ENCODE assay signal across 16 cellular contexts in the genomic region with DNA sequence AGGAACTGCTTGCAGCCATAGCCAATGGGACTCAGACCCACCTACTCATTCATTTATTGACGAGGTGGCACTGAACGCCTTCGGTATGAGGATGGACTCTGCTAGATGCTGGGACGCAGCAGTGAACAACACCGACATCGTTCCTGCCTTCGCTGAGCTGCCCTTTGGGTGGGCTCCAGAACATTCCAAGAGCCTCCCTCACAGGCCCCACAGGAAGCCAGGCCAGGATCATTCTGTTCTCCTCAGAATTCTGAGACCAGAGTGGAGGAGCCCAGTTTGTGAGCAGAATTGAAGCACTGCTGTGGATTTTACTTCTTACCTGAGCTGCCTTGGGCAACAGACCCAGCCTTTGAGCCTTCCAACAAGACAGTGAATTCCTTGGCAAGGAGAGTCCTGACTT.
DNase-seq lines count a peak whose midpoint lies in the region; ATAC-seq and TF ChIP-seq lines count a peak whose summit lies in the region.
"Had no signal": no experiment of that assay in that cellular context is flagged by ENCODE, and none has a peak within 500 bp of the region (broad histone marks: within the 10 kb centered on the region; RNA-seq: fewer than 3 reads in every experiment).

No MANE protein-coding gene starts in this region.

- no peak overlapping the region for H3K4me3 Mint-ChIP-seq in activated CD4-positive, alpha-beta T cell treated with anti-CD3 and anti-CD28 coated beads for 36 hours
- H3K4me3 Mint-ChIP-seq: CD14-positive monocyte had no signal

- POLR2A ChIA-PET in activated CD4-positive, alpha-beta T cell treated with anti-CD3 and anti-CD28 coated beads for 36 hours (lab: Charles Lee): no interaction called here

- H3K79me2 ChIP-seq in parathyroid adenoma: no peaks in the 10 kb centered on the region

- H3K9me3 ChIP-seq in ascending aorta (no peaks in the 10 kb centered on the region), parathyroid adenoma (ENCODE audit: control insufficient read depth, low read length) (no peaks in the 10 kb centered on the region), uterus (no peaks in the 10 kb centered on the region)
- H3K9me3 ChIP-seq: colonic mucosa had no signal

- no peak for ATAC-seq in activated CD4-positive, alpha-beta T cell treated with anti-CD3 and anti-CD28 coated beads for 36 hours
- ATAC-seq in HG03039 (IDR thresholded peaks at IDR 0.05; ENCODE audit: unreplicated experiment): no peak
- ATAC-seq: GM12878 had no signal

- CTCF ChIA-PET in activated CD4-positive, alpha-beta T cell treated with anti-CD3 and anti-CD28 coated beads for 36 hours (lab: Charles Lee): no interaction called here

- no peak overlapping the region for H3K4me3 ChIP-seq in ascending aorta
- no peak overlapping the region for H3K4me3 ChIP-seq in fibroblast of pulmonary artery (replicated peaks; ENCODE audit: low read depth, low read length)
- no peak overlapping the region for H3K4me3 ChIP-seq in parathyroid adenoma (ENCODE audit: low read depth, low read length)
- no peak overlapping the region for H3K4me3 ChIP-seq in uterus
- H3K4me3 ChIP-seq: colonic mucosa, GM12878 had no signal

- H2AFZ ChIP-seq in parathyroid adenoma: no peak overlapping the region

- no peaks in the 10 kb centered on the region for H3K4me1 Mint-ChIP-seq in activated CD4-positive, alpha-beta T cell treated with anti-CD3 and anti-CD28 coated beads for 36 hours
- H3K4me1 Mint-ChIP-seq: CD14-positive monocyte, IgD-negative memory B cell had no signal

- H3K4me1 ChIP-seq in ascending aorta (peaks cover 0 to 14% of the 10 kb centered on the region in 2 donors), parathyroid adenoma (no peaks in the 10 kb centered on the region), uterus (peaks cover 8 to 12% of the 10 kb centered on the region in 2 donors)
- H3K4me1 ChIP-seq: colonic mucosa had no signal

- H3K36me3 Mint-ChIP-seq in activated CD4-positive, alpha-beta T cell treated with anti-CD3 and anti-CD28 coated beads for 36 hours (ENCODE audit: low read depth): no peaks in the 10 kb centered on the region
- H3K36me3 Mint-ChIP-seq: CD14-positive monocyte, IgD-negative memory B cell had no signal

- no peak overlapping the region for H3K4me2 ChIP-seq in parathyroid adenoma (ENCODE audit: low read length)

- no peak overlapping the region for H3K9ac ChIP-seq in parathyroid adenoma

- intact Hi-C loops in ascending aorta (cut with DNase I) (loop anchor here (5.0 kb wide), 1 partner anchor 537 kb away; the partner anchor contains the start of gene RNF114), uterus (cut with DNase I; ENCODE audit: low total_unique reads) (no loop called here)
- intact Hi-C loops in activated CD4-positive, alpha-beta T cell treated with anti-CD3 and anti-CD28 coated beads for 36 hours (cut with DNase I, micrococcal nuclease): no loop called here

- peak overlapping the region; percentile 54 to 79 for H3K27ac ChIP-seq in ascending aorta
- peak overlapping the region; percentile 5 for H3K27ac ChIP-seq in parathyroid adenoma
- peak overlapping the region; percentile 93 to 94 for H3K27ac ChIP-seq in uterus
- H3K27ac ChIP-seq: colonic mucosa, VCaP had no signal

- DNase-seq in ascending aorta (ENCODE audit: low spot score in 2 of 2) (peak in 1 of 2 donors; percentile 72), fibroblast of pulmonary artery (ENCODE audit: low read depth) (peak; percentile 32), uterus (peak; percentile 83 to 87), LoVo (ENCODE audit: low spot score) (no peak)
- DNase-seq in activated CD4-positive, alpha-beta T cell treated with anti-CD3 and anti-CD28 coated beads for 36 hours: no peak
- DNase-seq: activated naive CD4-positive, alpha-beta T cell treated with anti-CD3 and anti-CD28 coated beads, Interleukin-2, amount 50 U/mL, for 16 hours; colonic mucosa; DND-41; NCI-H1105; occipital lobe had no signal

- H3K27ac Mint-ChIP-seq in activated CD4-positive, alpha-beta T cell treated with anti-CD3 and anti-CD28 coated beads for 36 hours: no peak overlapping the region
- H3K27ac Mint-ChIP-seq: IgD-negative memory B cell had no signal

- peaks cover 5% of the 10 kb centered on the region for H3K27me3 Mint-ChIP-seq in activated CD4-positive, alpha-beta T cell treated with anti-CD3 and anti-CD28 coated beads for 36 hours

- H3K27me3 ChIP-seq in ascending aorta (no peaks in the 10 kb centered on the region), parathyroid adenoma (ENCODE audit: control insufficient read depth, insufficient read depth, low read length) (no peaks in the 10 kb centered on the region), uterus (no peaks in the 10 kb centered on the region)
- H3K27me3 ChIP-seq: colonic mucosa had no signal

- TF ChIP-seq CTCF in ascending aorta (IDR thresholded peaks at IDR 0.05): no peak
- TF ChIP-seq CTCF in fibroblast of pulmonary artery (IDR thresholded peaks at IDR 0.05; ENCODE audit: low read length, missing control alignments): no peak
- no peak for TF ChIP-seq CTCF in parathyroid adenoma (IDR thresholded peaks at IDR 0.05)
- no peak for TF ChIP-seq CTCF in uterus (IDR thresholded peaks at IDR 0.05)

- no peaks in the 10 kb centered on the region for H3K9me3 Mint-ChIP-seq in activated CD4-positive, alpha-beta T cell treated with anti-CD3 and anti-CD28 coated beads for 36 hours (ENCODE audit: low read depth)

- H3K36me3 ChIP-seq in ascending aorta: no peaks in the 10 kb centered on the region
- H3K36me3 ChIP-seq in parathyroid adenoma (ENCODE audit: control insufficient read depth, insufficient read depth, low read length): no peaks in the 10 kb centered on the region
- no peaks in the 10 kb centered on the region for H3K36me3 ChIP-seq in uterus
- H3K36me3 ChIP-seq: colonic mucosa had no signal

- no peak for TF ChIP-seq POLR2A in uterus (IDR thresholded peaks at IDR 0.05)

Comparison
In these comparisons a context has a peak if more than half of its experiments do, and no peak if none do; other contexts are left out.
1. DNase-seq: peak in fibroblast of pulmonary artery (single experiment) and uterus (2 of 2); none in activated CD4-positive, alpha-beta T cell treated with anti-CD3 and anti-CD28 coated beads for 36 hours (single experiment) and LoVo (single experiment).
2. H3K27ac ChIP-seq: peak in every context shown above with its lines; median percentile 94 in uterus; 66 in ascending aorta; 5 in parathyroid adenoma.